9 cellular contexts compared by ENCODE assay signal in genomic region chr3:100709840-100710235, GRCh38. TPM values are rescaled to one million over a fixed set of nuclear protein-coding genes. Genes with fewer than 3 reads are reported as not detected.
DNase-seq lines count a peak whose midpoint lies in the region; ATAC-seq, FAIRE-seq and TF ChIP-seq lines count a peak whose summit lies in the region.
"Had no signal": no experiment of that assay in that cellular context is flagged by ENCODE, and none has a peak within 500 bp of the region (broad histone marks: within the 10 kb centered on the region; RNA-seq: fewer than 3 reads in every experiment).

No MANE protein-coding gene starts in this region.

- H3K9me1 ChIP-seq in endothelial cell of umbilical vein (replicated peaks; ENCODE audit: control insufficient read depth, extremely low read depth, insufficient read depth, low read length) = no peaks in the 10 kb centered on the region

- H3K9me3 ChIP-seq in MM.1S (replicated peaks; ENCODE audit: insufficient read depth, low read length) (no peaks in the 10 kb centered on the region), endothelial cell of umbilical vein (replicated peaks; ENCODE audit: control insufficient read depth, insufficient read depth, low read length) (no peaks in the 10 kb centered on the region)

- H3K36me3 Mint-ChIP-seq in activated CD4-positive, alpha-beta memory T cell treated with anti-CD3 and anti-CD28 coated beads, Interleukin-2, amount 10 ng/mL, durations not matched to agents 7 days and 5 days (ENCODE audit: low read depth) = peaks cover 38% of the 10 kb centered on the region

- peaks cover 51% of the 10 kb centered on the region for H3K79me2 ChIP-seq in MM.1S (ENCODE audit: low read length)
- H3K79me2 ChIP-seq in endothelial cell of umbilical vein (ENCODE audit: control insufficient read depth, insufficient read depth, low read length) = peaks cover 51% of the 10 kb centered on the region

- H3K4me2 ChIP-seq in MM.1S (ENCODE audit: low read depth, low read length) (peak overlapping the region; percentile 58), endothelial cell of umbilical vein (ENCODE audit: insufficient read depth, low read length) (peak overlapping the region; percentile 98)

- POLR2A ChIA-PET in activated CD4-positive, alpha-beta memory T cell treated with anti-CD3 and anti-CD28 coated beads, Interleukin-2, amount 10 ng/mL, durations not matched to agents 7 days and 5 days (lab: Charles Lee) = interaction anchor here (0.9 to 2.4 kb wide), 10 partner anchors 17 to 1140 kb away, joined by 3 to 15 read pairs (median 4); partner anchors contain the start of genes LNP1, TBC1D23 and TOMM70
- POLR2A ChIA-PET in endothelial cell of umbilical vein (lab: Charles Lee) = interaction anchor here (0.7 kb wide), 1 partner anchor 154 kb away, joined by 3 read pairs; no protein-coding TSS in a partner anchor

- H3K36me3 ChIP-seq in MM.1S (replicated peaks; ENCODE audit: insufficient read depth, low read length) (peaks cover 5% of the 10 kb centered on the region; the same call in 1 of the 2 replicates), endothelial cell of umbilical vein (ENCODE audit: control insufficient read depth in 2 of 2, extremely low read depth in 1 of 2, insufficient read depth in 2 of 2, low read length in 2 of 2) (peaks cover 3% of the 10 kb centered on the region in 2 experiments)

- DNase-seq in MM.1S (peak; percentile 44), endothelial cell of umbilical vein (ENCODE audit: low read depth, low spot score) (no peak), midbrain (lab: John Stamatoyannopoulos, UW) (peak; percentile 40), NCI-H526 treated with DMSO at 0.1 percent for 48 hours (lab: John Stamatoyannopoulos, UW) (no peak), superior temporal gyrus (ENCODE audit: extremely low spot score) (no peak)
- DNase-seq in activated CD4-positive, alpha-beta memory T cell treated with anti-CD3 and anti-CD28 coated beads, Interleukin-2, amount 10 ng/mL, durations not matched to agents 7 days and 5 days = peak; percentile 41
- peak; percentile 38 to 43 for DNase-seq in stimulated activated naive CD8-positive, alpha-beta T cell treated with anti-CD3 and anti-CD28 coated beads, Interleukin-15, amount 100 ng/mL, for 72 hours

- TF ChIP-seq POLR2A in endothelial cell of umbilical vein (IDR thresholded peaks at IDR 0.05; ENCODE audit: low read depth, low read length) = no peak

- no TSS peak for BruUV-seq in endothelial cell of umbilical vein (replicated peaks; lab: Mats Ljungman, UMichigan)

- dilution Hi-C loops in endothelial cell of umbilical vein (cut with MboI; ENCODE audit: extremely low pct_ligation_motif_present, low sequenced_read_pairs) = no loop called here

- no peaks in the 10 kb centered on the region for H3K9me2 ChIP-seq in MM.1S (replicated peaks; ENCODE audit: insufficient read depth, low read length)

- H3K9ac ChIP-seq in MM.1S (ENCODE audit: low read length) = peak overlapping the region; percentile 89
- peak overlapping the region; percentile 92 for H3K9ac ChIP-seq in endothelial cell of umbilical vein (replicated peaks; ENCODE audit: extremely low read depth, insufficient read depth, low read length)

- H3K27me3 ChIP-seq in MM.1S (replicated peaks; ENCODE audit: insufficient read depth, low read length) = no peaks in the 10 kb centered on the region
- H3K27me3 ChIP-seq in endothelial cell of umbilical vein (ENCODE audit: control insufficient read depth in 2 of 2, insufficient read depth in 2 of 2, low read length in 2 of 2) = peaks cover 5 to 7% of the 10 kb centered on the region in 2 experiments

- no peak overlapping the region for H2AFZ ChIP-seq in MM.1S (ENCODE audit: low read length)
- H2AFZ ChIP-seq in endothelial cell of umbilical vein (ENCODE audit: low read depth, low read length) = peak overlapping the region; percentile 15

- H3F3A ChIP-seq in MM.1S (ENCODE audit: insufficient read depth, low read length) = peaks cover 16% of the 10 kb centered on the region

- no peak for FAIRE-seq in endothelial cell of umbilical vein (lab: Jason Lieb, UNC)
- FAIRE-seq: colon had no signal

- peak overlapping the region; percentile 74 for H3K27ac Mint-ChIP-seq in activated CD4-positive, alpha-beta memory T cell treated with anti-CD3 and anti-CD28 coated beads, Interleukin-2, amount 10 ng/mL, durations not matched to agents 7 days and 5 days
- peak overlapping the region; percentile 86 to 94 for H3K27ac Mint-ChIP-seq in stimulated activated naive CD8-positive, alpha-beta T cell treated with anti-CD3 and anti-CD28 coated beads, Interleukin-15, amount 100 ng/mL, for 72 hours

- peak; percentile 8 for ATAC-seq in GM18502 (IDR thresholded peaks at IDR 0.05; ENCODE audit: poor library complexity, unreplicated experiment)
- ATAC-seq in stimulated activated naive CD8-positive, alpha-beta T cell treated with anti-CD3 and anti-CD28 coated beads, Interleukin-15, amount 100 ng/mL, for 72 hours = peak; percentile 16

- no peak for TF ChIP-seq CTCF in MM.1S (IDR thresholded peaks at IDR 0.05; ENCODE audit: low read length)
- no peak for TF ChIP-seq CTCF in endothelial cell of umbilical vein (IDR thresholded peaks at IDR 0.05; ENCODE audit: extremely low read depth in 1 of 2, insufficient read depth in 1 of 2, low read depth in 1 of 2, low read length in 2 of 2)

- H3K4me1 Mint-ChIP-seq in activated CD4-positive, alpha-beta memory T cell treated with anti-CD3 and anti-CD28 coated beads, Interleukin-2, amount 10 ng/mL, durations not matched to agents 7 days and 5 days = peaks cover 40% of the 10 kb centered on the region
- H3K4me1 Mint-ChIP-seq in stimulated activated naive CD8-positive, alpha-beta T cell treated with anti-CD3 and anti-CD28 coated beads, Interleukin-15, amount 100 ng/mL, for 72 hours = peaks cover 49% of the 10 kb centered on the region

- H3K4me1 ChIP-seq in MM.1S (ENCODE audit: low read length) = peaks cover 10% of the 10 kb centered on the region
- peaks cover 8% of the 10 kb centered on the region for H3K4me1 ChIP-seq in endothelial cell of umbilical vein (ENCODE audit: control insufficient read depth, extremely low read depth, insufficient read depth, low read length)

- H3K27me3 Mint-ChIP-seq in activated CD4-positive, alpha-beta memory T cell treated with anti-CD3 and anti-CD28 coated beads, Interleukin-2, amount 10 ng/mL, durations not matched to agents 7 days and 5 days = no peaks in the 10 kb centered on the region
- peaks cover 10% of the 10 kb centered on the region for H3K27me3 Mint-ChIP-seq in stimulated activated naive CD8-positive, alpha-beta T cell treated with anti-CD3 and anti-CD28 coated beads, Interleukin-15, amount 100 ng/mL, for 72 hours

- CTCF ChIA-PET in activated CD4-positive, alpha-beta memory T cell treated with anti-CD3 and anti-CD28 coated beads, Interleukin-2, amount 10 ng/mL, durations not matched to agents 7 days and 5 days (lab: Charles Lee) = interaction anchor here (0.8 to 1.5 kb wide), 9 partner anchors 11 to 939 kb away, joined by 3 to 6 read pairs (median 4); no protein-coding TSS in a partner anchor
- CTCF ChIA-PET in endothelial cell of umbilical vein (lab: Charles Lee) = interaction anchor here (1.1 to 2.9 kb wide), 6 partner anchors 16 to 543 kb away, joined by 3 to 26 read pairs (median 9); no protein-coding TSS in a partner anchor

- peak overlapping the region; percentile 84 for H3K4me3 ChIP-seq in MM.1S (ENCODE audit: low read length)
- H3K4me3 ChIP-seq in endothelial cell of umbilical vein (replicated peaks in 1 of 3; ENCODE audit: insufficient read depth in 1 of 3, low read depth in 1 of 3, low read length in 3 of 3) = peak overlapping the region; percentile 79 to 99 (median 89)

- H4K20me1 ChIP-seq in MM.1S (ENCODE audit: insufficient read depth, low read length) (peaks cover 22% of the 10 kb centered on the region; the same call in 1 of the 2 replicates), endothelial cell of umbilical vein (replicated peaks; ENCODE audit: control insufficient read depth, extremely low read depth, insufficient read depth, low read length) (peaks cover 13% of the 10 kb centered on the region)

- no peaks in the 10 kb centered on the region for H3K9me3 Mint-ChIP-seq in activated CD4-positive, alpha-beta memory T cell treated with anti-CD3 and anti-CD28 coated beads, Interleukin-2, amount 10 ng/mL, durations not matched to agents 7 days and 5 days
- H3K9me3 Mint-ChIP-seq in stimulated activated naive CD8-positive, alpha-beta T cell treated with anti-CD3 and anti-CD28 coated beads, Interleukin-15, amount 100 ng/mL, for 72 hours = peaks cover 0 to 16% of the 10 kb centered on the region in 2 donors

- H3K27ac ChIP-seq in MM.1S (ENCODE audit: low read length) (peak overlapping the region; percentile 91), endothelial cell of umbilical vein (ENCODE audit: insufficient read depth, low read depth, low read length) (peak overlapping the region; percentile 78)

- intact Hi-C loops in endothelial cell of umbilical vein (cut with micrococcal nuclease) = loop anchor here (2.0 to 10.0 kb wide), 3 partner anchors 83 to 309 kb away; partner anchors contain the start of genes LNP1, TMEM45A and TOMM70

- H3K4me3 Mint-ChIP-seq in activated CD4-positive, alpha-beta memory T cell treated with anti-CD3 and anti-CD28 coated beads, Interleukin-2, amount 10 ng/mL, durations not matched to agents 7 days and 5 days = peak overlapping the region; percentile 74
- H3K4me3 Mint-ChIP-seq in stimulated activated naive CD8-positive, alpha-beta T cell treated with anti-CD3 and anti-CD28 coated beads, Interleukin-15, amount 100 ng/mL, for 72 hours = peak overlapping the region; percentile 79 to 89

TF ChIP-seq in endothelial cell of umbilical vein, 7 proteins besides CTCF, POLR2A, EP300 and RAD21 (continues in another document):
- TF ChIP-seq JUN (IDR thresholded peaks at IDR 0.05; ENCODE audit: borderline replicate concordance, insufficient read depth, insufficient read length, low read depth) = no peak
- no peak for TF ChIP-seq MAX (IDR thresholded peaks at IDR 0.05; ENCODE audit: insufficient read depth, insufficient read length)
- TF ChIP-seq GATA2 (IDR thresholded peaks at IDR 0.05; ENCODE audit: insufficient read depth, insufficient read length, low read depth, low read length) = no peak

RNA-seq across cellular contexts. Expression of gene TFG, which starts 0.5 kb away (rescaled TPM):
- total RNA-seq in activated CD4-positive, alpha-beta memory T cell treated with anti-CD3 and anti-CD28 coated beads, Interleukin-2, amount 10 ng/mL, durations not matched to agents 7 days and 5 days = 10 to 100 TPM; 56.4 to 56.5 TPM
- 106 and 107 TPM in 2 replicates for total RNA-seq in endothelial cell of umbilical vein
- polyA plus RNA-seq in endothelial cell of umbilical vein = 154 and 169 TPM in 2 replicates
- 108 and 118 TPM in 2 replicates for polyA plus RNA-seq in endothelial cell of umbilical vein (2011; cell fraction: cytosol; rRNA removed)
- polyA plus RNA-seq in endothelial cell of umbilical vein (2011; cell fraction: nucleus; rRNA removed) = 112 and 118 TPM in 2 replicates
- polyA plus RNA-seq in endothelial cell of umbilical vein (2012) = 79.8 and 94.4 TPM in 2 replicates
- polyA minus RNA-seq in endothelial cell of umbilical vein = 56.3 and 58.0 TPM in 2 replicates
- 35.8 TPM for polyA minus RNA-seq in endothelial cell of umbilical vein (2011; cell fraction: cytosol; rRNA and poly(A)+ RNA removed)
- polyA minus RNA-seq in endothelial cell of umbilical vein (2011; cell fraction: nucleus; rRNA and poly(A)+ RNA removed) = 55.3 and 63.3 TPM in 2 replicates

Comparison
In these comparisons a context has a peak if more than half of its experiments do, and no peak if none do; other contexts are left out.
1. DNase-seq: peak in MM.1S (single experiment), activated CD4-positive, alpha-beta memory T cell treated with anti-CD3 and anti-CD28 coated beads, Interleukin-2, amount 10 ng/mL, durations not matched to agents 7 days and 5 days (single experiment), midbrain (single experiment) and stimulated activated naive CD8-positive, alpha-beta T cell treated with anti-CD3 and anti-CD28 coated beads, Interleukin-15, amount 100 ng/mL, for 72 hours (2 of 2); none in endothelial cell of umbilical vein (single experiment), NCI-H526 treated with DMSO at 0.1 percent for 48 hours (single experiment) and superior temporal gyrus (single experiment).